In the genomic region with DNA sequence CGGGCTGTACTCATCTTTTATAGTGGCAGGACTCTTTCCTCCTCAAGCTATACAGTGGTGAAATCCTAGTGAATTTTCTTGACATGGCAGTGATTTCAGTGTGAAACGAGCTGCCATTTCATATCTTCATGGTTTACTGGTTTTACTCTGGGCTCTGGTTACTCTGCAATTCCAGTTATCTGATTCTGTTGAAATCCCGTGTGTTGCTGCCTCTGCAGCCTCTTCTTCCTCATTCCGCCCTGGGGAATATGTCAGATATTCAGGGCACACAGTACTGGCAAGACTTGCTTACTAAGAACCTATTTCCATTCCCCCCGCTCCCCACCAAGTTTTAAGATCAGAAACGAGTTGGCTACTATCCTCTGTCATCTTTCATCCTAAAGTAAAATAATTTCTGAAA, we compare ENCODE assay signal across 1 cellular context.
TF ChIP-seq lines count a peak whose summit lies in the region.

No MANE protein-coding gene starts in this region.

TF ChIP-seq in GM23338, 12 proteins besides CTCF, POLR2A, EP300 and RAD21 (continued from another document):
- TF ChIP-seq, protein P1, sequence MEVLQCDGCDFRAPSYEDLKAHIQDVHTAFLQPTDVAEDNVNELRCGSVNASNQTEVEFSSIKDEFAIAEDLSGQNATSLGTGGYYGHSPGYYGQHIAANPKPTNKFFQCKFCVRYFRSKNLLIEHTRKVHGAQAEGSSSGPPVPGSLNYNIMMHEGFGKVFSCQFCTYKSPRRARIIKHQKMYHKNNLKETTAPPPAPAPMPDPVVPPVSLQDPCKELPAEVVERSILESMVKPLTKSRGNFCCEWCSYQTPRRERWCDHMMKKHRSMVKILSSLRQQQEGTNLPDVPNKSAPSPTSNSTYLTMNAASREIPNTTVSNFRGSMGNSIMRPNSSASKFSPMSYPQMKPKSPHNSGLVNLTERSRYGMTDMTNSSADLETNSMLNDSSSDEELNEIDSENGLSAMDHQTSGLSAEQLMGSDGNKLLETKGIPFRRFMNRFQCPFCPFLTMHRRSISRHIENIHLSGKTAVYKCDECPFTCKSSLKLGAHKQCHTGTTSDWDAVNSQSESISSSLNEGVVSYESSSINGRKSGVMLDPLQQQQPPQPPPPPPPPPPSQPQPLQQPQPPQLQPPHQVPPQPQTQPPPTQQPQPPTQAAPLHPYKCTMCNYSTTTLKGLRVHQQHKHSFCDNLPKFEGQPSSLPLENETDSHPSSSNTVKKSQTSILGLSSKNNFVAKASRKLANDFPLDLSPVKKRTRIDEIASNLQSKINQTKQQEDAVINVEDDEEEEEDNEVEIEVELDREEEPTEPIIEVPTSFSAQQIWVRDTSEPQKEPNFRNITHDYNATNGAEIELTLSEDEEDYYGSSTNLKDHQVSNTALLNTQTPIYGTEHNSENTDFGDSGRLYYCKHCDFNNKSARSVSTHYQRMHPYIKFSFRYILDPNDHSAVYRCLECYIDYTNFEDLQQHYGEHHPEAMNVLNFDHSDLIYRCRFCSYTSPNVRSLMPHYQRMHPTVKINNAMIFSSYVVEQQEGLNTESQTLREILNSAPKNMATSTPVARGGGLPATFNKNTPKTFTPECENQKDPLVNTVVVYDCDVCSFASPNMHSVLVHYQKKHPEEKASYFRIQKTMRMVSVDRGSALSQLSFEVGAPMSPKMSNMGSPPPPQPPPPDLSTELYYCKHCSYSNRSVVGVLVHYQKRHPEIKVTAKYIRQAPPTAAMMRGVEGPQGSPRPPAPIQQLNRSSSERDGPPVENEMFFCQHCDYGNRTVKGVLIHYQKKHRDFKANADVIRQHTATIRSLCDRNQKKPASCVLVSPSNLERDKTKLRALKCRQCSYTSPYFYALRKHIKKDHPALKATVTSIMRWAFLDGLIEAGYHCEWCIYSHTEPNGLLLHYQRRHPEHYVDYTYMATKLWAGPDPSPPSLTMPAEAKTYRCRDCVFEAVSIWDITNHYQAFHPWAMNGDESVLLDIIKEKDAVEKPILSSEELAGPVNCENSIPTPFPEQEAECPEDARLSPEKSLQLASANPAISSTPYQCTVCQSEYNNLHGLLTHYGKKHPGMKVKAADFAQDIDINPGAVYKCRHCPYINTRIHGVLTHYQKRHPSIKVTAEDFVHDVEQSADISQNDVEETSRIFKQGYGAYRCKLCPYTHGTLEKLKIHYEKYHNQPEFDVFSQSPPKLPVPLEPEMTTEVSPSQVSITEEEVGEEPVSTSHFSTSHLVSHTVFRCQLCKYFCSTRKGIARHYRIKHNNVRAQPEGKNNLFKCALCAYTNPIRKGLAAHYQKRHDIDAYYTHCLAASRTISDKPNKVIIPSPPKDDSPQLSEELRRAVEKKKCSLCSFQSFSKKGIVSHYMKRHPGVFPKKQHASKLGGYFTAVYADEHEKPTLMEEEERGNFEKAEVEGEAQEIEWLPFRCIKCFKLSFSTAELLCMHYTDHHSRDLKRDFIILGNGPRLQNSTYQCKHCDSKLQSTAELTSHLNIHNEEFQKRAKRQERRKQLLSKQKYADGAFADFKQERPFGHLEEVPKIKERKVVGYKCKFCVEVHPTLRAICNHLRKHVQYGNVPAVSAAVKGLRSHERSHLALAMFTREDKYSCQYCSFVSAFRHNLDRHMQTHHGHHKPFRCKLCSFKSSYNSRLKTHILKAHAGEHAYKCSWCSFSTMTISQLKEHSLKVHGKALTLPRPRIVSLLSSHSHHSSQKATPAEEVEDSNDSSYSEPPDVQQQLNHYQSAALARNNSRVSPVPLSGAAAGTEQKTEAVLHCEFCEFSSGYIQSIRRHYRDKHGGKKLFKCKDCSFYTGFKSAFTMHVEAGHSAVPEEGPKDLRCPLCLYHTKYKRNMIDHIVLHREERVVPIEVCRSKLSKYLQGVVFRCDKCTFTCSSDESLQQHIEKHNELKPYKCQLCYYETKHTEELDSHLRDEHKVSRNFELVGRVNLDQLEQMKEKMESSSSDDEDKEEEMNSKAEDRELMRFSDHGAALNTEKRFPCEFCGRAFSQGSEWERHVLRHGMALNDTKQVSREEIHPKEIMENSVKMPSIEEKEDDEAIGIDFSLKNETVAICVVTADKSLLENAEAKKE (CRISPR knock-in tag; IDR thresholded peaks at IDR 0.05) = no peak
- no peak for TF ChIP-seq ZNF114 (CRISPR knock-in tag; IDR thresholded peaks at IDR 0.05)
